ENCODE assay signal across 18 cellular contexts in the genomic region with DNA sequence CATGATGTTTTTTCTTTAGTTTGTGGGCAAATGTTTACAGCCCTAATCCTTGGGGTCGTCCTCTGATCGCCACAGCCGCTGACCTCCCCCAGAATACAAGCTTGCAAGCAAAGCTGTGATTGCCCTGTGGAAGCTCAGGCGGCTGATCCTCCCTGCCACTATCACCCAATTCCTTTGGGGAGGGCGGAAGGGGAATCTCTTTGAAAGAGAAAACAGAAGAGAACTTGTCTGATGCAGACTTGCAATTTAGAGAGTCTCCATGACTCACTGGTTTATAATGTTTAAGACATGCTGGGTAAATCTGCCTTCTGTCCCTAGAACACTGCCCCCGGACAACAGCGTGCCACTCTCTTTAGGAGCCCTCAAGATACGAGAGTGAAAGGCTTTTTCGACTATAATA.
DNase-seq lines count a peak whose midpoint lies in the region; ATAC-seq and TF ChIP-seq lines count a peak whose summit lies in the region.
"Had no signal": no experiment of that assay in that cellular context is flagged by ENCODE, and none has a peak within 500 bp of the region (broad histone marks: within the 10 kb centered on the region; RNA-seq: fewer than 3 reads in every experiment).

No MANE protein-coding gene starts in this region.

- intact Hi-C loops in left ventricle myocardium superior (cut with micrococcal nuclease) = no loop called here
- intact Hi-C loops in Right ventricle myocardium inferior (cut with DNase I) = no loop called here
- intact Hi-C loops in ovary (cut with DNase I) = no loop called here

- H3K36me3 ChIP-seq in MM.1S (replicated peaks; ENCODE audit: insufficient read depth, low read length) (no peaks in the 10 kb centered on the region), ovary (no peaks in the 10 kb centered on the region)
- H3K36me3 ChIP-seq: colonic mucosa, neutrophil had no signal

- H3K9me2 ChIP-seq in MM.1S (replicated peaks; ENCODE audit: insufficient read depth, low read length) = no peaks in the 10 kb centered on the region

- no peak overlapping the region for H3K4me2 ChIP-seq in MM.1S (ENCODE audit: low read depth, low read length)
- H3K4me2 ChIP-seq: KMS-11 had no signal

- no peak for TF ChIP-seq CTCF in MM.1S (IDR thresholded peaks at IDR 0.05; ENCODE audit: low read length)
- TF ChIP-seq CTCF in ovary (IDR thresholded peaks at IDR 0.05) = no peak

- DNase-seq in left ventricle myocardium superior (no peak), Right ventricle myocardium inferior (ENCODE audit: missing footprints) (no peak), astrocyte of the hippocampus (ENCODE audit: low read depth, low spot score) (peak; percentile 54), iPS-NIHi7 (ENCODE audit: extremely low spot score) (peak; percentile 36), MM.1S (no peak), NCI-H524 (lab: John Stamatoyannopoulos, UW) (no peak), ovary (no peak)
- DNase-seq: activated CD8-positive, alpha-beta T cell treated with anti-CD3 and anti-CD28 coated beads, Interleukin-2, amount 10 ng/mL, durations not matched to agents 7 days and 5 days; activated naive CD4-positive, alpha-beta T cell treated with Interleukin-2 at 50 U/mL for 16 hours; colonic mucosa; DMS79; left cardiac atrium; NCI-H2171; upper lobe of left lung had no signal

- no peak overlapping the region for H2AFZ ChIP-seq in MM.1S (ENCODE audit: low read length)

- ATAC-seq in left ventricle myocardium superior (peak; percentile 38), Right ventricle myocardium inferior (no peak), GM18858 (IDR thresholded peaks at IDR 0.05; ENCODE audit: unreplicated experiment) (no peak)
- ATAC-seq: activated CD8-positive, alpha-beta T cell treated with anti-CD3 and anti-CD28 coated beads, Interleukin-2, amount 10 ng/mL, durations not matched to agents 7 days and 5 days; gastroesophageal sphincter had no signal

- H3K9ac ChIP-seq in MM.1S (ENCODE audit: low read length) = no peak overlapping the region
- H3K9ac ChIP-seq: KMS-11 had no signal

- H3K79me2 ChIP-seq in MM.1S (ENCODE audit: low read length) = no peaks in the 10 kb centered on the region

- H3K4me1 ChIP-seq in MM.1S (ENCODE audit: low read length) (no peaks in the 10 kb centered on the region), ovary (ENCODE audit: insufficient read depth) (no peaks in the 10 kb centered on the region)
- H3K4me1 ChIP-seq: colonic mucosa had no signal

- no peak overlapping the region for H3K27ac ChIP-seq in MM.1S (ENCODE audit: low read length)
- no peak overlapping the region for H3K27ac ChIP-seq in ovary
- H3K27ac ChIP-seq: colonic mucosa, gastroesophageal sphincter, KMS-11, neutrophil, upper lobe of left lung had no signal

- H4K20me1 ChIP-seq in MM.1S (ENCODE audit: insufficient read depth, low read length) = no peaks in the 10 kb centered on the region

- H3K9me3 ChIP-seq in MM.1S (replicated peaks; ENCODE audit: insufficient read depth, low read length) = no peaks in the 10 kb centered on the region
- no peaks in the 10 kb centered on the region for H3K9me3 ChIP-seq in ovary
- H3K9me3 ChIP-seq: colonic mucosa, gastroesophageal sphincter, neutrophil, upper lobe of left lung had no signal

- TF ChIP-seq POLR2A in ovary (IDR thresholded peaks at IDR 0.05) = no peak

- WGBS in ovary, 3 donors = 64 to 76% (median 67%) methylated on average over 9 of the region's 9 CpGs

- H3K27me3 ChIP-seq in MM.1S (replicated peaks; ENCODE audit: insufficient read depth, low read length) (no peaks in the 10 kb centered on the region), ovary (no peaks in the 10 kb centered on the region)
- H3K27me3 ChIP-seq: colonic mucosa, gastroesophageal sphincter, neutrophil, upper lobe of left lung had no signal

- no peaks in the 10 kb centered on the region for H3F3A ChIP-seq in MM.1S (ENCODE audit: insufficient read depth, low read length)

- H3K4me3 ChIP-seq in MM.1S (ENCODE audit: low read length) (no peak overlapping the region), ovary (no peak overlapping the region)
- H3K4me3 ChIP-seq: colonic mucosa, gastroesophageal sphincter, upper lobe of left lung had no signal

- no peak for TF ChIP-seq EP300 in ovary (IDR thresholded peaks at IDR 0.05)

Comparison
In these comparisons a context has a peak if more than half of its experiments do, and no peak if none do; other contexts are left out.
1. DNase-seq: peak in astrocyte of the hippocampus (single experiment) and iPS-NIHi7 (single experiment); none in left ventricle myocardium superior (single experiment), Right ventricle myocardium inferior (single experiment), MM.1S (single experiment), NCI-H524 (0 of 2) and ovary (0 of 5).